Comparison of ENCODE assay signal across 8 cellular contexts in the genomic region with DNA sequence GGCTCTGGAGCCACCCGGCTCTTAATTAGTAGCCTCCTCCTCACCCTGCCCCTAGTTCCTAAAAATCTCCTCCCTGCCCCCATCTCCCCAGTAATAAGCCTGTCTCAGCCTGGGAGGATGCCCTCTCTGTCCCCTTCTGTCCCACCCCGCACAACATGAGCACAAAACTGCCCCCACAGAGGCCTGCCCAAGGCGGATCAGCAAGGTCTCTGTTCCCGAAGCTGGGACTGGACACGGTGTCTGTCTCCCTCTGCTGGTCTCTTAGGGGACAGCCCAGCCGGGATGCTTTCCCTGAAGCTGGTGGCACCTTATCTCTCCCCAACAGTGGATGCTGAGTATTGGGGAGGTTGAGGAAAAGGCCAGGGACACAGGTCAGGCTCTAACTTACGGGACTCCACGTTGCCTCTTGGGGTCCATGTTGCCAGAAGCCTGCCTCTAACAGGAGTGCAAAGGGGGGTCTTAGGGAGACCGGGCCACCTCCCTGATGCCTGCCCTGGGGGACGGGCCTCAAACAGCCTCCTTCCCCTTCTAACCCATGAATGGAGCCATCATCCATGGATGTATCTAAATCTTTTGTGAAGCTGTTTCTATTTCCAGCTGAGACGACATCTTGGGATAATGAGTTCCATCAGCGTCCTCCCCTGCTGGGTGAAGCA. TPM values are rescaled to one million over a fixed set of nuclear protein-coding genes. Genes with fewer than 3 reads are reported as not detected.
DNase-seq lines count a peak whose midpoint lies in the region; ATAC-seq, FAIRE-seq and TF ChIP-seq lines count a peak whose summit lies in the region.

No MANE protein-coding gene starts in this region.

- ATAC-seq in left cardiac atrium (peak; percentile 78 to 89), sciatic nerve (peak; percentile 85), HG02623 (IDR thresholded peaks at IDR 0.05; ENCODE audit: unreplicated experiment) (no peak)

- no peak for TF ChIP-seq POLR2A in GM12892 (IDR thresholded peaks at IDR 0.05; ENCODE audit: low read depth, low read length)

- FAIRE-seq in GM12892 (lab: Jason Lieb, UNC) = peak; percentile 96

- DNase-seq in 8988T (peak; percentile 74), GM12892 (ENCODE audit: insufficient read length) (peak; percentile 74), NAMALWA (ENCODE audit: low spot score) (peak; percentile 88), T-helper 1 cell (peak; percentile 58 to 80 (median 74)), amniotic epithelial cell (ENCODE audit: low read depth) (peak; percentile 59), left cardiac atrium (peak; percentile 84), sciatic nerve (ENCODE audit: low spot score) (peak; percentile 91)

- intact Hi-C loops in left cardiac atrium (cut with DNase I) (loop anchor here (2.0 to 5.0 kb wide), 2 partner anchors 26 to 35 kb away; no protein-coding TSS in a partner anchor), sciatic nerve (cut with DNase I) (loop anchor here (2.0 kb wide), 1 partner anchor 28 kb away; no protein-coding TSS in a partner anchor)

RNA-seq across cellular contexts. Expression of gene RAD9A, which starts 9.2 kb away (rescaled TPM):
- 15.3 TPM for polyA plus RNA-seq in GM12892 (2012; ENCODE audit: missing spikeins)
- total RNA-seq in left cardiac atrium (1 to 10 TPM; 6.2 to 9.0 TPM), sciatic nerve (23.8 TPM)

RNA-seq across cellular contexts. Expression of gene CLCF1, which starts 9.2 kb away (rescaled TPM):
- 0.95 TPM for polyA plus RNA-seq in GM12892 (2012; ENCODE audit: missing spikeins)
- total RNA-seq in left cardiac atrium (1 to 10 TPM; 1.1 to 4.6 TPM), sciatic nerve (7.5 TPM)

RNA-seq across cellular contexts. Expression of gene PPP1CA, which starts 19.0 kb away (rescaled TPM):
- 152 TPM for polyA plus RNA-seq in GM12892 (2012; ENCODE audit: missing spikeins)
- total RNA-seq in left cardiac atrium (10 to 100 TPM; 86.7 to 94.1 TPM), sciatic nerve (56.2 TPM)

RNA-seq across cellular contexts. Expression of gene TBC1D10C, which starts 21.3 kb away (rescaled TPM):
- polyA plus RNA-seq in GM12892 (2012; ENCODE audit: missing spikeins) = 17.3 TPM
- total RNA-seq in left cardiac atrium (1 to 10 TPM; 2.4 to 2.8 TPM), sciatic nerve (7.4 TPM)

RNA-seq across cellular contexts. Expression of gene POLD4, which starts 29.3 kb away (rescaled TPM):
- 75.6 TPM for polyA plus RNA-seq in GM12892 (2012; ENCODE audit: missing spikeins)
- total RNA-seq in left cardiac atrium = 10 to 100 TPM; 54.5 to 59.3 TPM
- total RNA-seq in sciatic nerve = 43.5 TPM
